Comparison of ENCODE assay signal across 2 cellular contexts in genomic region chr2:120445431-120446143, GRCh38.
A peak's percentile ranks its signal among the peaks of the same experiment; 100 is the strongest.
TF ChIP-seq lines count a peak whose summit lies in the region.

No MANE protein-coding gene starts in this region.

TF ChIP-seq in K562, 482 proteins besides CTCF, POLR2A, EP300 and RAD21 (continued from another document):
- TF ChIP-seq, protein P1, sequence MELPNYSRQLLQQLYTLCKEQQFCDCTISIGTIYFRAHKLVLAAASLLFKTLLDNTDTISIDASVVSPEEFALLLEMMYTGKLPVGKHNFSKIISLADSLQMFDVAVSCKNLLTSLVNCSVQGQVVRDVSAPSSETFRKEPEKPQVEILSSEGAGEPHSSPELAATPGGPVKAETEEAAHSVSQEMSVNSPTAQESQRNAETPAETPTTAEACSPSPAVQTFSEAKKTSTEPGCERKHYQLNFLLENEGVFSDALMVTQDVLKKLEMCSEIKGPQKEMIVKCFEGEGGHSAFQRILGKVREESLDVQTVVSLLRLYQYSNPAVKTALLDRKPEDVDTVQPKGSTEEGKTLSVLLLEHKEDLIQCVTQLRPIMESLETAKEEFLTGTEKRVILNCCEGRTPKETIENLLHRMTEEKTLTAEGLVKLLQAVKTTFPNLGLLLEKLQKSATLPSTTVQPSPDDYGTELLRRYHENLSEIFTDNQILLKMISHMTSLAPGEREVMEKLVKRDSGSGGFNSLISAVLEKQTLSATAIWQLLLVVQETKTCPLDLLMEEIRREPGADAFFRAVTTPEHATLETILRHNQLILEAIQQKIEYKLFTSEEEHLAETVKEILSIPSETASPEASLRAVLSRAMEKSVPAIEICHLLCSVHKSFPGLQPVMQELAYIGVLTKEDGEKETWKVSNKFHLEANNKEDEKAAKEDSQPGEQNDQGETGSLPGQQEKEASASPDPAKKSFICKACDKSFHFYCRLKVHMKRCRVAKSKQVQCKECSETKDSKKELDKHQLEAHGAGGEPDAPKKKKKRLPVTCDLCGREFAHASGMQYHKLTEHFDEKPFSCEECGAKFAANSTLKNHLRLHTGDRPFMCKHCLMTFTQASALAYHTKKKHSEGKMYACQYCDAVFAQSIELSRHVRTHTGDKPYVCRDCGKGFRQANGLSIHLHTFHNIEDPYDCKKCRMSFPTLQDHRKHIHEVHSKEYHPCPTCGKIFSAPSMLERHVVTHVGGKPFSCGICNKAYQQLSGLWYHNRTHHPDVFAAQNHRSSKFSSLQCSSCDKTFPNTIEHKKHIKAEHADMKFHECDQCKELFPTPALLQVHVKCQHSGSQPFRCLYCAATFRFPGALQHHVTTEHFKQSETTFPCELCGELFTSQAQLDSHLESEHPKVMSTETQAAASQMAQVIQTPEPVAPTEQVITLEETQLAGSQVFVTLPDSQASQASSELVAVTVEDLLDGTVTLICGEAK (IDR thresholded peaks at IDR 0.05): peak; percentile 50
- TF ChIP-seq, protein P1 (CRISPR knock-in tag; IDR thresholded peaks at IDR 0.05): no peak
- TF ChIP-seq FOSL1 (tag; conservative IDR thresholded peaks at IDR 0.05) (no peak), SMARCB1 (IDR thresholded peaks at IDR 0.05; ENCODE audit: insufficient read length, low read depth) (no peak)

TF ChIP-seq in WTC11, 78 proteins besides CTCF, POLR2A, EP300 and RAD21 (continued from another document):
- no peak for TF ChIP-seq HMGXB4 (CRISPR knock-in tag; IDR thresholded peaks at IDR 0.05)
- no peak for TF ChIP-seq ZNF263 (CRISPR knock-in tag; IDR thresholded peaks at IDR 0.05; ENCODE audit: low read depth)
- TF ChIP-seq, protein P2, sequence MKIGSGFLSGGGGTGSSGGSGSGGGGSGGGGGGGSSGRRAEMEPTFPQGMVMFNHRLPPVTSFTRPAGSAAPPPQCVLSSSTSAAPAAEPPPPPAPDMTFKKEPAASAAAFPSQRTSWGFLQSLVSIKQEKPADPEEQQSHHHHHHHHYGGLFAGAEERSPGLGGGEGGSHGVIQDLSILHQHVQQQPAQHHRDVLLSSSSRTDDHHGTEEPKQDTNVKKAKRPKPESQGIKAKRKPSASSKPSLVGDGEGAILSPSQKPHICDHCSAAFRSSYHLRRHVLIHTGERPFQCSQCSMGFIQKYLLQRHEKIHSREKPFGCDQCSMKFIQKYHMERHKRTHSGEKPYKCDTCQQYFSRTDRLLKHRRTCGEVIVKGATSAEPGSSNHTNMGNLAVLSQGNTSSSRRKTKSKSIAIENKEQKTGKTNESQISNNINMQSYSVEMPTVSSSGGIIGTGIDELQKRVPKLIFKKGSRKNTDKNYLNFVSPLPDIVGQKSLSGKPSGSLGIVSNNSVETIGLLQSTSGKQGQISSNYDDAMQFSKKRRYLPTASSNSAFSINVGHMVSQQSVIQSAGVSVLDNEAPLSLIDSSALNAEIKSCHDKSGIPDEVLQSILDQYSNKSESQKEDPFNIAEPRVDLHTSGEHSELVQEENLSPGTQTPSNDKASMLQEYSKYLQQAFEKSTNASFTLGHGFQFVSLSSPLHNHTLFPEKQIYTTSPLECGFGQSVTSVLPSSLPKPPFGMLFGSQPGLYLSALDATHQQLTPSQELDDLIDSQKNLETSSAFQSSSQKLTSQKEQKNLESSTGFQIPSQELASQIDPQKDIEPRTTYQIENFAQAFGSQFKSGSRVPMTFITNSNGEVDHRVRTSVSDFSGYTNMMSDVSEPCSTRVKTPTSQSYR (CRISPR knock-in tag; IDR thresholded peaks at IDR 0.05): no peak
- TF ChIP-seq, protein P3, sequence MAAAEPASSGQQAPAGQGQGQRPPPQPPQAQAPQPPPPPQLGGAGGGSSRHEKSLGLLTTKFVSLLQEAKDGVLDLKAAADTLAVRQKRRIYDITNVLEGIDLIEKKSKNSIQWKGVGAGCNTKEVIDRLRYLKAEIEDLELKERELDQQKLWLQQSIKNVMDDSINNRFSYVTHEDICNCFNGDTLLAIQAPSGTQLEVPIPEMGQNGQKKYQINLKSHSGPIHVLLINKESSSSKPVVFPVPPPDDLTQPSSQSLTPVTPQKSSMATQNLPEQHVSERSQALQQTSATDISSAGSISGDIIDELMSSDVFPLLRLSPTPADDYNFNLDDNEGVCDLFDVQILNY (CRISPR knock-in tag; IDR thresholded peaks at IDR 0.05): no peak
- no peak for TF ChIP-seq KAT7 (CRISPR knock-in tag; IDR thresholded peaks at IDR 0.05; ENCODE audit: borderline replicate concordance)
- no peak for TF ChIP-seq MYBL2 (CRISPR knock-in tag; IDR thresholded peaks at IDR 0.05)
- no peak for TF ChIP-seq TEAD1 (CRISPR knock-in tag; IDR thresholded peaks at IDR 0.05)
- TF ChIP-seq ZNF219 (CRISPR knock-in tag; IDR thresholded peaks at IDR 0.05; ENCODE audit: borderline replicate concordance): no peak
